25 cellular contexts compared by ENCODE assay signal in genomic region chr5:169098331-169099121, GRCh38.
"Had no signal": no experiment of that assay in that cellular context is flagged by ENCODE, and none has a peak within 500 bp of the region (broad histone marks: within the 10 kb centered on the region; RNA-seq: fewer than 3 reads in every experiment).

No MANE protein-coding gene starts in this region.

- H3K9me3 Mint-ChIP-seq: activated T-cell treated with anti-CD3 and anti-CD28 coated beads, Interleukin-2, amount 50 U/mL, for 24 hours; activated T-helper 2 cell treated with anti-CD3 and anti-CD28 coated beads, Interferon-gamma antibody, Interleukin-2, Interleukin-4, amounts not matched to agents 10 μg/mL and 5 μg/mL and 100 μg/mL, durations not matched to agents 14 hours and 24 hours and 36 hours; central memory CD8-positive, alpha-beta T cell had no signal

- H3K4me1 ChIP-seq: adrenal gland, colonic mucosa, lower lobe of right lung, spleen, uterus had no signal

- H3K4me1 Mint-ChIP-seq: activated B cell treated with CpG ODN at 0.5 μM for 24 hours; activated CD4-positive, alpha-beta T cell treated with anti-CD3 and anti-CD28 coated beads for 36 hours; central memory CD8-positive, alpha-beta T cell; naive thymus-derived CD4-positive, alpha-beta T cell; T-helper 17 cell had no signal

- H3K36me3 ChIP-seq: adrenal gland, ascending aorta, brain microvascular endothelial cell, colonic mucosa, heart left ventricle, lower lobe of right lung, spleen, transverse colon, uterus had no signal

- H3K9me3 ChIP-seq: adrenal gland, ascending aorta, colonic mucosa, heart left ventricle, lower lobe of right lung, spleen, transverse colon, uterus had no signal

- H3K27me3 Mint-ChIP-seq: activated B cell treated with CpG ODN at 0.5 μM for 24 hours; activated naive CD8-positive, alpha-beta T cell; central memory CD8-positive, alpha-beta T cell had no signal

- H3K27ac ChIP-seq: brain microvascular endothelial cell, colonic mucosa, heart left ventricle, lower lobe of right lung, spleen had no signal

- H3K27me3 ChIP-seq: adrenal gland, ascending aorta, brain microvascular endothelial cell, colonic mucosa, heart left ventricle, spleen, transverse colon, uterus had no signal

- H3K4me3 Mint-ChIP-seq: activated B cell treated with CpG ODN at 0.5 μM for 24 hours; activated CD4-positive, alpha-beta T cell treated with anti-CD3 and anti-CD28 coated beads for 36 hours; activated naive CD8-positive, alpha-beta T cell; activated T-cell treated with anti-CD3 and anti-CD28 coated beads, Interleukin-2, amount 50 U/mL, for 24 hours; central memory CD8-positive, alpha-beta T cell; naive thymus-derived CD4-positive, alpha-beta T cell; neural crest cell; T-helper 17 cell had no signal

- H3K36me3 Mint-ChIP-seq: activated naive CD8-positive, alpha-beta T cell; naive thymus-derived CD4-positive, alpha-beta T cell had no signal

- H3K27ac Mint-ChIP-seq: activated B cell treated with CpG ODN at 0.5 μM for 24 hours; activated CD4-positive, alpha-beta T cell treated with anti-CD3 and anti-CD28 coated beads for 36 hours; activated naive CD8-positive, alpha-beta T cell; activated T-cell treated with anti-CD3 and anti-CD28 coated beads, Interleukin-2, amount 50 U/mL, for 24 hours; activated T-helper 2 cell treated with anti-CD3 and anti-CD28 coated beads, Interferon-gamma antibody, Interleukin-2, Interleukin-4, amounts not matched to agents 10 μg/mL and 5 μg/mL and 100 μg/mL, durations not matched to agents 14 hours and 24 hours and 36 hours; naive thymus-derived CD4-positive, alpha-beta T cell; T-helper 17 cell had no signal

- H3K4me3 ChIP-seq: adrenal gland, ascending aorta, colonic mucosa, heart left ventricle, lower lobe of right lung, spleen, transverse colon, uterus had no signal

- DNase-seq: activated B cell treated with CpG ODN at 0.5 μM for 24 hours; activated CD4-positive, alpha-beta T cell treated with anti-CD3 and anti-CD28 coated beads for 36 hours; activated CD4-positive, alpha-beta T cell treated with anti-CD3 and anti-CD28 coated beads, Interleukin-2, amount 50 U/mL, for 4 hours; activated CD8-positive, alpha-beta memory T cell treated with anti-CD3 and anti-CD28 coated beads for 24 hours; activated CD8-positive, alpha-beta memory T cell treated with anti-CD3 and anti-CD28 coated beads, Interleukin-2, amount 50 U/mL, for 4 hours; activated naive CD4-positive, alpha-beta T cell; activated T-cell treated with anti-CD3 and anti-CD28 coated beads, Interleukin-2, amount 50 U/mL, for 24 hours; adrenal gland; brain microvascular endothelial cell; colonic mucosa; heart left ventricle; lower lobe of right lung; naive thymus-derived CD4-positive, alpha-beta T cell; retina; spleen; stimulated activated CD4-positive, alpha-beta T cell treated with anti-CD3 and anti-CD28 coated beads, Interleukin-4, amount 100 ng/mL, for 24 hours; stimulated activated naive CD4-positive, alpha-beta T cell treated with Interleukin-2 at 50 U/mL for 16 hours; T-helper 17 cell; transverse colon; uterus had no signal
